2 cellular contexts compared by ENCODE assay signal in the genomic region with DNA sequence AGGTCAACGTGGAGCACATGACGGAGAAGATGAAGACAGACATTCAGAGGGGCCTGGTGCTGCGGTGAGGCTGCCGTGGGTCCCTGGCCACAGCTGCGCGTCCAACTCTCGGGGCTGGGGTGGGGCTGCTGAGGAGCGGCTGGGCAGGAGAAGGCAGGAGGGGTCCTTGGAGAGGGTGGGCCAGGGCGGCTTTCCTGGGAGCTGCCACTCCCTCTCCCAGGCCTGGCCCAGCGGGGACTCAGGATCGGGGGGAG.
TF ChIP-seq lines count a peak whose summit lies in the region.

No MANE protein-coding gene starts in this region.

TF ChIP-seq in HEK293, 187 proteins besides CTCF, POLR2A, EP300 and RAD21:
- TF ChIP-seq KLF1 (tag by site-specific recombination; IDR thresholded peaks at IDR 0.05) = peak; percentile 22; the same call in 1 of the 2 replicates
- TF ChIP-seq PRDM4 (tag by site-specific recombination; IDR thresholded peaks at IDR 0.05) = no peak
TF ChIP-seq in HEK293: peak in this region for 1.

TF ChIP-seq in GM12878, 131 proteins besides CTCF, POLR2A, EP300 and RAD21:
- TF ChIP-seq POLR2AphosphoS2 (IDR thresholded peaks at IDR 0.05; ENCODE audit: low read depth, low read length) = 0 out of 2 replicates have a peak, but pooled peaks have one; percentile 10
- TF ChIP-seq, protein P1, sequence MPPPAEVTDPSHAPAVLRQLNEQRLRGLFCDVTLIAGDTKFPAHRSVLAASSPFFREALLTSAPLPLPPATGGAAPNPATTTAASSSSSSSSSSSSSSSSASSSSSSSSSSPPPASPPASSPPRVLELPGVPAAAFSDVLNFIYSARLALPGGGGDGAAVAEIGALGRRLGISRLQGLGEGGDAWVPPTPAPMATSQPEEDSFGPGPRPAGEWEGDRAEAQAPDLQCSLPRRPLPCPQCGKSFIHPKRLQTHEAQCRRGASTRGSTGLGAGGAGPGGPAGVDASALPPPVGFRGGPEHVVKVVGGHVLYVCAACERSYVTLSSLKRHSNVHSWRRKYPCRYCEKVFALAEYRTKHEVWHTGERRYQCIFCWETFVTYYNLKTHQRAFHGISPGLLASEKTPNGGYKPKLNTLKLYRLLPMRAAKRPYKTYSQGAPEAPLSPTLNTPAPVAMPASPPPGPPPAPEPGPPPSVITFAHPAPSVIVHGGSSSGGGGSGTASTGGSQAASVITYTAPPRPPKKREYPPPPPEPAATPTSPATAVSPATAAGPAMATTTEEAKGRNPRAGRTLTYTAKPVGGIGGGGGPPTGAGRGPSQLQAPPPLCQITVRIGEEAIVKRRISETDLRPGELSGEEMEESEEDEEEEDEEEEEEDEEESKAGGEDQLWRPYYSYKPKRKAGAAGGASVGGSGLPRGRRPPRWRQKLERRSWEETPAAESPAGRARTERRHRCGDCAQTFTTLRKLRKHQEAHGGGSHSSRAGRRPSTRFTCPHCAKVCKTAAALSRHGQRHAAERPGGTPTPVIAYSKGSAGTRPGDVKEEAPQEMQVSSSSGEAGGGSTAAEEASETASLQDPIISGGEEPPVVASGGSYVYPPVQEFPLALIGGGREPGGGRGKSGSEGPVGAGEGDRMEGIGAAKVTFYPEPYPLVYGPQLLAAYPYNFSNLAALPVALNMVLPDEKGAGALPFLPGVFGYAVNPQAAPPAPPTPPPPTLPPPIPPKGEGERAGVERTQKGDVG (CRISPR knock-in tag; IDR thresholded peaks at IDR 0.05) = no peak
